21 cellular contexts compared by ENCODE assay signal in genomic region chr10:76231258-76231934, GRCh38.
DNase-seq lines count a peak whose midpoint lies in the region; ATAC-seq and TF ChIP-seq lines count a peak whose summit lies in the region.
"Had no signal": no experiment of that assay in that cellular context is flagged by ENCODE, and none has a peak within 500 bp of the region (broad histone marks: within the 10 kb centered on the region; RNA-seq: fewer than 3 reads in every experiment).

No MANE protein-coding gene starts in this region.

- H3K27me3 Mint-ChIP-seq in brain, result peaks cover 60% of the 10 kb centered on the region
- H3K27me3 Mint-ChIP-seq: CD4-positive, alpha-beta memory T cell; naive B cell had no signal

- H3K36me3 ChIP-seq in GM23248 (ENCODE audit: low read depth) (no peaks in the 10 kb centered on the region), HUES64 (ENCODE audit: insufficient read depth, low read length) (no peaks in the 10 kb centered on the region), left lung (no peaks in the 10 kb centered on the region)
- H3K36me3 ChIP-seq: thoracic aorta had no signal

- H2AFZ ChIP-seq in GM23248, result peak overlapping the region; percentile 25; the same call in 1 of the 2 replicates

- H3K4me3 Mint-ChIP-seq in brain, result peak overlapping the region in 4 of 5 experiments; percentile 8 to 62 (median 41)
- H3K4me3 Mint-ChIP-seq: activated CD8-positive, alpha-beta T cell treated with anti-CD3 and anti-CD28 coated beads, Interleukin-2, amount 10 ng/mL, durations not matched to agents 7 days and 5 days; activated T-cell treated with anti-CD3 and anti-CD28 coated beads, Interleukin-2, amount 50 U/mL, for 72 hours; CD4-positive, alpha-beta memory T cell; naive B cell had no signal

- no peaks in the 10 kb centered on the region for H4K20me1 ChIP-seq in GM23248 (ENCODE audit: insufficient read depth)

- H3K27ac Mint-ChIP-seq in brain, result peak overlapping the region in 3 of 5 experiments; percentile 49 to 60 (median 55)
- H3K27ac Mint-ChIP-seq: activated CD8-positive, alpha-beta T cell treated with anti-CD3 and anti-CD28 coated beads, Interleukin-2, amount 10 ng/mL, durations not matched to agents 7 days and 5 days; activated T-cell treated with anti-CD3 and anti-CD28 coated beads, Interleukin-2, amount 50 U/mL, for 72 hours; CD4-positive, alpha-beta memory T cell; naive B cell had no signal

- H3K9me3 ChIP-seq in GM23248 (ENCODE audit: low read depth) (no peaks in the 10 kb centered on the region), HUES64 (ENCODE audit: insufficient read depth, low read depth, low read length) (no peaks in the 10 kb centered on the region), left lung (no peaks in the 10 kb centered on the region)
- H3K9me3 ChIP-seq: psoas muscle, thoracic aorta had no signal

- H3F3A ChIP-seq in GM23248 (ENCODE audit: insufficient read depth), result no peaks in the 10 kb centered on the region

- in situ Hi-C loops in GM23248 (cut with MboI), result no loop called here

- no peak overlapping the region for H3K4me3 ChIP-seq in GM23248
- H3K4me3 ChIP-seq in HUES64 (ENCODE audit: low read length), result no peak overlapping the region
- H3K4me3 ChIP-seq in left lung, result no peak overlapping the region
- H3K4me3 ChIP-seq: psoas muscle, thoracic aorta had no signal

- no peaks in the 10 kb centered on the region for H3K36me3 Mint-ChIP-seq in brain
- H3K36me3 Mint-ChIP-seq: CD4-positive, alpha-beta memory T cell; naive B cell had no signal

- intact Hi-C loops in left lung (cut with DNase I), result no loop called here

- no peaks in the 10 kb centered on the region for H3K9me2 ChIP-seq in GM23248 (ENCODE audit: insufficient read depth)

- DNase-seq in GM23248, result no peak
- DNase-seq in left lung, result no peak
- no peak for DNase-seq in dedifferentiated amniotic fluid mesenchymal stem cell (ENCODE audit: extremely low spot score)
- no peak for DNase-seq in midbrain (lab: John Stamatoyannopoulos, UW)
- DNase-seq: activated CD4-positive, CD25-positive, alpha-beta regulatory T cell; activated CD8-positive, alpha-beta T cell treated with anti-CD3 and anti-CD28 coated beads, Interleukin-2, amount 10 ng/mL, durations not matched to agents 7 days and 5 days; activated T-cell treated with anti-CD3 and anti-CD28 coated beads, Interleukin-2, amount 50 U/mL, for 72 hours; CD4-positive, alpha-beta memory T cell; effector CD4-positive, alpha-beta T cell; left colon; naive B cell; NCI-H1048; NCI-H226; psoas muscle; T-helper 2 cell had no signal

- no peaks in the 10 kb centered on the region for H3K79me2 ChIP-seq in GM23248 (ENCODE audit: insufficient read depth)

- H3K4me1 ChIP-seq in GM23248 (ENCODE audit: insufficient read depth) (peaks cover 12% of the 10 kb centered on the region; the same call in 1 of the 2 replicates), HUES64 (ENCODE audit: insufficient read depth, low read length) (peaks cover 57% of the 10 kb centered on the region), left lung (peaks cover 0 to 8% of the 10 kb centered on the region in 2 donors)
- H3K4me1 ChIP-seq: psoas muscle had no signal

- TF ChIP-seq CTCF in brain (conservative IDR thresholded peaks at IDR 0.05), result no peak
- TF ChIP-seq CTCF in left lung (IDR thresholded peaks at IDR 0.05), result no peak

- peaks cover 22% of the 10 kb centered on the region for H3K4me1 Mint-ChIP-seq in brain
- H3K4me1 Mint-ChIP-seq: CD4-positive, alpha-beta memory T cell; naive B cell had no signal

- ATAC-seq in left lung, result peak; percentile 42
- no peak for ATAC-seq in GM19351 (IDR thresholded peaks at IDR 0.05; ENCODE audit: unreplicated experiment)
- ATAC-seq in HG03439 (IDR thresholded peaks at IDR 0.05; ENCODE audit: unreplicated experiment), result no peak
- ATAC-seq: activated CD8-positive, alpha-beta T cell treated with anti-CD3 and anti-CD28 coated beads, Interleukin-2, amount 10 ng/mL, durations not matched to agents 7 days and 5 days; activated T-cell treated with anti-CD3 and anti-CD28 coated beads, Interleukin-2, amount 50 U/mL, for 72 hours; left colon; psoas muscle; Right ventricle myocardium inferior had no signal

- H3K27ac ChIP-seq in GM23248, result no peak overlapping the region
- H3K27ac ChIP-seq in HUES64 (ENCODE audit: low read depth, low read length), result peak overlapping the region; percentile 76; the same call in 1 of the 2 replicates
- no peak overlapping the region for H3K27ac ChIP-seq in left lung
- H3K27ac ChIP-seq: psoas muscle, thoracic aorta had no signal

- H3K9me3 Mint-ChIP-seq in brain, result peaks cover 0 to 21% (median 3%) of the 10 kb centered on the region in 5 experiments
- H3K9me3 Mint-ChIP-seq: activated T-cell treated with anti-CD3 and anti-CD28 coated beads, Interleukin-2, amount 50 U/mL, for 72 hours had no signal

- H3K27me3 ChIP-seq in GM23248 (replicated peaks; ENCODE audit: insufficient read depth), result no peaks in the 10 kb centered on the region
- peaks cover 90% of the 10 kb centered on the region for H3K27me3 ChIP-seq in HUES64 (ENCODE audit: insufficient read depth, low read length)
- H3K27me3 ChIP-seq in left lung, result no peaks in the 10 kb centered on the region

- H3K9ac ChIP-seq in GM23248 (no peak overlapping the region), HUES64 (ENCODE audit: low read depth, low read length) (peak overlapping the region; percentile 21; the same call in 1 of the 2 replicates)

- 40 to 45% methylated on average over 2 of the region's 2 CpGs for WGBS in GM23248 (ENCODE audit: low coverage in 1 of 2, low lambda C conversion rate in 2 of 2, missing lambda C conversion rate in 2 of 2), 2 experiments
- WGBS in HUES64, result 0% methylated on average over 2 of the region's 2 CpGs

- H3K4me2 ChIP-seq in GM23248 (ENCODE audit: unreplicated experiment), result no peak overlapping the region
